ENCODE assay signal across 15 cellular contexts in genomic region chr4:184350213-184350817, GRCh38.
"Had no signal": no experiment of that assay in that cellular context is flagged by ENCODE, and none has a peak within 500 bp of the region (broad histone marks: within the 10 kb centered on the region; RNA-seq: fewer than 3 reads in every experiment).

No MANE protein-coding gene starts in this region.

- H3K36me3 ChIP-seq: cardiac muscle cell had no signal

- DNase-seq: activated CD4-positive, alpha-beta memory T cell treated with anti-CD3 and anti-CD28 coated beads, Interleukin-2, amount 10 ng/mL, durations not matched to agents 7 days and 5 days; activated CD4-positive, alpha-beta T cell treated with anti-CD3 and anti-CD28 coated beads for 36 hours; activated effector memory CD4-positive, alpha-beta T cell treated with Interleukin-2 at 50 U/mL for 16 hours; activated naive CD4-positive, alpha-beta T cell treated with anti-CD3 and anti-CD28 coated beads, Interleukin-2, amount 50 U/mL, for 16 hours; activated T-cell treated with anti-CD3 and anti-CD28 coated beads, Interleukin-2, amount 50 U/mL, for 4 hours; hippocampal formation; left ventricle myocardium superior; psoas muscle; stimulated activated CD4-positive, alpha-beta T cell treated with anti-CD3 and anti-CD28 coated beads, Interleukin-1b, Interleukin-23, amount 100 ng/mL, for 48 hours; T-helper 2 cell; trophoblast cell had no signal

- H3K27me3 ChIP-seq: cardiac muscle cell had no signal

- H3K27ac ChIP-seq: cardiac muscle cell, psoas muscle had no signal

- FAIRE-seq: endometrium had no signal

- ATAC-seq: activated CD4-positive, alpha-beta T cell treated with anti-CD3 and anti-CD28 coated beads for 36 hours; activated T-cell treated with anti-CD3 and anti-CD28 coated beads, Interleukin-2, amount 50 U/mL, for 4 hours; esophagus mucosa; left ventricle myocardium superior; psoas muscle; sciatic nerve had no signal

- H3K4me3 ChIP-seq: cardiac muscle cell, psoas muscle had no signal

- H3K9me3 ChIP-seq: psoas muscle had no signal
